Comparison of ENCODE assay signal across 18 cellular contexts in the genomic region with DNA sequence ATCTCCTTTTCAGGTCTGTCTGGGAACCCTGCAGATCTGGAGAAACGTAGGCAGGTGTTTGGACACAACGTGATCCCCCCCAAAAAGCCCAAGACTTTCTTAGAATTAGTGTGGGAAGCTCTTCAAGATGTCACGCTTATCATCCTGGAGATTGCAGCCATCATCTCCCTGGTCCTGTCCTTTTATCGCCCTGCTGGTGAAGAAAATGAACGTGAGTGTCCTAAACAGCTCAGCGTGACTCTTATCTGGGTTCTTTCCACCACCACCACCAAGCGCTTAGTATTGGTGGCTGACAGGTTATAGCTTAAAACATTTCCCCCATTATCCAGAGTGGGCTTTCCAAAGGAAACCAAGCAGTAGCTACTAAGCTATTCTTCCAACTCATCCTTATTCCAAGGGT.
DNase-seq lines count a peak whose midpoint lies in the region; ATAC-seq and TF ChIP-seq lines count a peak whose summit lies in the region.
"Had no signal": no experiment of that assay in that cellular context is flagged by ENCODE, and none has a peak within 500 bp of the region (broad histone marks: within the 10 kb centered on the region; RNA-seq: fewer than 3 reads in every experiment).

No MANE protein-coding gene starts in this region.

- peak in 1 of 4 experiments; percentile 9 for TF ChIP-seq CTCF in gastroesophageal sphincter (IDR thresholded peaks at IDR 0.05)

- no peaks in the 10 kb centered on the region for H3K9me3 Mint-ChIP-seq in activated T-cell treated with anti-CD3 and anti-CD28 coated beads, Interleukin-2, amount 50 U/mL, for 72 hours
- no peaks in the 10 kb centered on the region for H3K9me3 Mint-ChIP-seq in CD8-positive, alpha-beta memory T cell
- H3K9me3 Mint-ChIP-seq: H9 had no signal

- no peak for TF ChIP-seq POLR2A in gastroesophageal sphincter (IDR thresholded peaks at IDR 0.05)

- peaks cover 13% of the 10 kb centered on the region for H3K4me1 ChIP-seq in CD8-positive, alpha-beta memory T cell (ENCODE audit: insufficient read depth, low read length)
- H3K4me1 ChIP-seq in gastroesophageal sphincter, result peaks cover 24 to 87% (median 46%) of the 10 kb centered on the region in 3 donors
- peaks cover 85% of the 10 kb centered on the region for H3K4me1 ChIP-seq in stomach smooth muscle (ENCODE audit: control insufficient read depth, insufficient read depth, low read length)

- 56 to 100% methylated on average over 1 to 7 of the region's 7 CpGs for WGBS in gastroesophageal sphincter (ENCODE audit: low coverage in 1 of 2), 2 donors

- POLR2A ChIA-PET in CD8-positive, alpha-beta memory T cell (lab: Charles Lee), result interaction anchor here (0.5 to 1.3 kb wide), 2 partner anchors 72 to 390 kb away, joined by 3 to 4 read pairs; no protein-coding TSS in a partner anchor

- no peaks in the 10 kb centered on the region for H3K9me3 ChIP-seq in CD8-positive, alpha-beta memory T cell (ENCODE audit: low read length)
- H3K9me3 ChIP-seq in gastroesophageal sphincter (no peaks in the 10 kb centered on the region), stomach smooth muscle (ENCODE audit: control insufficient read depth in 2 of 2, low read length in 2 of 2) (no peaks in the 10 kb centered on the region)
- H3K9me3 ChIP-seq: MG63 had no signal

- H3K27ac ChIP-seq in CD8-positive, alpha-beta memory T cell (ENCODE audit: low read depth, low read length), result no peak overlapping the region
- peak overlapping the region; percentile 35 to 89 (median 86) for H3K27ac ChIP-seq in gastroesophageal sphincter
- H3K27ac ChIP-seq in stomach smooth muscle (ENCODE audit: low read length), result peak overlapping the region; percentile 60
- H3K27ac ChIP-seq: C4-2B, PC-9 had no signal

- ATAC-seq in activated T-cell treated with anti-CD3 and anti-CD28 coated beads, Interleukin-2, amount 50 U/mL, for 72 hours (replicated peaks in 1 of 2), result no peak
- no peak for ATAC-seq in gastroesophageal sphincter

- no peaks in the 10 kb centered on the region for H3K27me3 ChIP-seq in CD8-positive, alpha-beta memory T cell (ENCODE audit: insufficient read depth, low read length, poor library complexity, severe bottlenecking)
- H3K27me3 ChIP-seq in gastroesophageal sphincter, result no peaks in the 10 kb centered on the region
- H3K27me3 ChIP-seq in stomach smooth muscle (ENCODE audit: control insufficient read depth in 1 of 2, insufficient read depth in 2 of 2, low read length in 2 of 2), result no peaks in the 10 kb centered on the region
- H3K27me3 ChIP-seq: MG63 had no signal

- peak overlapping the region; percentile 24 for H3K27ac Mint-ChIP-seq in activated T-cell treated with anti-CD3 and anti-CD28 coated beads, Interleukin-2, amount 50 U/mL, for 72 hours
- H3K27ac Mint-ChIP-seq in CD8-positive, alpha-beta memory T cell, result peak overlapping the region in 7 of 8 donors; percentile 24 to 96 (median 49)
- H3K27ac Mint-ChIP-seq: H9 had no signal

- peaks cover 30% of the 10 kb centered on the region for H3K36me3 ChIP-seq in CD8-positive, alpha-beta memory T cell (ENCODE audit: insufficient read depth, low read length)
- H3K36me3 ChIP-seq in gastroesophageal sphincter (peaks cover 0 to 55% of the 10 kb centered on the region in 2 donors), stomach smooth muscle (ENCODE audit: control insufficient read depth in 2 of 2, insufficient read depth in 2 of 2, low read length in 2 of 2) (peaks cover 41 to 55% of the 10 kb centered on the region in 2 donors)

- H3K4me3 Mint-ChIP-seq in activated T-cell treated with anti-CD3 and anti-CD28 coated beads, Interleukin-2, amount 50 U/mL, for 72 hours, result no peak overlapping the region
- no peak overlapping the region for H3K4me3 Mint-ChIP-seq in CD8-positive, alpha-beta memory T cell
- H3K4me3 Mint-ChIP-seq: H9 had no signal

- TF ChIP-seq EP300 in gastroesophageal sphincter (IDR thresholded peaks at IDR 0.05), result no peak

- peaks cover 32% of the 10 kb centered on the region for H3K4me1 Mint-ChIP-seq in activated T-cell treated with anti-CD3 and anti-CD28 coated beads, Interleukin-2, amount 50 U/mL, for 72 hours (ENCODE audit: low read depth)
- peaks cover 37 to 51% (median 50%) of the 10 kb centered on the region in 3 donors for H3K4me1 Mint-ChIP-seq in CD8-positive, alpha-beta memory T cell

- H3K36me3 Mint-ChIP-seq in activated T-cell treated with anti-CD3 and anti-CD28 coated beads, Interleukin-2, amount 50 U/mL, for 72 hours (ENCODE audit: insufficient read depth in 2 of 2), result peaks cover 3 to 5% of the 10 kb centered on the region in 2 donors
- peaks cover 9 to 75% (median 21%) of the 10 kb centered on the region in 3 donors for H3K36me3 Mint-ChIP-seq in CD8-positive, alpha-beta memory T cell

- no peak overlapping the region for H3K4me3 ChIP-seq in CD8-positive, alpha-beta memory T cell (ENCODE audit: low read length)
- H3K4me3 ChIP-seq in gastroesophageal sphincter, result no peak overlapping the region
- no peak overlapping the region for H3K4me3 ChIP-seq in stomach smooth muscle (ENCODE audit: low read length in 2 of 2)
- H3K4me3 ChIP-seq: MG63, PC-9 had no signal

- H3K9ac ChIP-seq in stomach smooth muscle (ENCODE audit: low read length in 2 of 2), result peak overlapping the region in 1 of 2 donors; percentile 7

- no peak for DNase-seq in activated T-cell treated with anti-CD3 and anti-CD28 coated beads, Interleukin-2, amount 50 U/mL, for 72 hours
- no peak for DNase-seq in activated T-cell treated with anti-CD3 and anti-CD28 coated beads, Interleukin-2, amount 50 U/mL, for 48 hours
- DNase-seq in CD8-positive, alpha-beta memory T cell, result no peak
- DNase-seq in posterior cingulate gyrus (no peak), germinal center (ENCODE audit: low spot score) (no peak), DMS114 treated with DMSO at 0.1 percent for 48 hours (lab: John Stamatoyannopoulos, UW; ENCODE audit: unreplicated experiment) (no peak)
- DNase-seq: Calu3, DMS79, H9, Karpas-422, MG63, NCI-H1092 treated with DMSO at 0.1 percent for 48 hours, NCI-H510A treated with DMSO at 0.1 percent for 48 hours, NCI-H82, PC-9 had no signal

- intact Hi-C loops in posterior cingulate gyrus (cut with DNase I), result no loop called here

- CTCF ChIA-PET in CD8-positive, alpha-beta memory T cell (lab: Charles Lee), result interaction anchor here (0.6 to 8.2 kb wide), 5 partner anchors 20 to 194 kb away, joined by 3 to 126 read pairs (median 4); a partner anchor contains a TSS

- H3K27me3 Mint-ChIP-seq in activated T-cell treated with anti-CD3 and anti-CD28 coated beads, Interleukin-2, amount 50 U/mL, for 72 hours (ENCODE audit: low read depth), result no peaks in the 10 kb centered on the region
- no peaks in the 10 kb centered on the region for H3K27me3 Mint-ChIP-seq in CD8-positive, alpha-beta memory T cell
